19 cellular contexts compared by ENCODE assay signal in genomic region chr2:216672996-216673395, GRCh38. TPM values are rescaled to one million over a fixed set of nuclear protein-coding genes. Genes with fewer than 3 reads are reported as not detected.
"Had no signal": no experiment of that assay in that cellular context is flagged by ENCODE, and none has a peak within 500 bp of the region (broad histone marks: within the 10 kb centered on the region; RNA-seq: fewer than 3 reads in every experiment).

No MANE protein-coding gene starts in this region.

- H3K36me3 ChIP-seq: breast epithelium, prostate gland had no signal

- H3K4me1 Mint-ChIP-seq: activated T-helper 17 cell treated with anti-CD3 and anti-CD28 coated beads, Interleukin-2, amount 50 U/mL, for 72 hours; stimulated activated naive B cell treated with anti-CD40 and anti-IgM and Interleukin-4, amounts not matched to agents 10 μg/mL and 1 μg/mL and 100 μg/mL, for 72 hours; T-cell had no signal

- H3K4me1 ChIP-seq: breast epithelium, foreskin keratinocyte, lower lobe of right lung, prostate gland, upper lobe of left lung had no signal

- DNase-seq: activated CD4-positive, CD25-positive, alpha-beta regulatory T cell treated with anti-CD3 and anti-CD28 coated beads, Interleukin-2, amount 50 U/mL, for 72 hours; activated naive CD4-positive, alpha-beta T cell treated with Interleukin-2 at 50 U/mL for 16 hours; anterior cingulate cortex; effector memory CD4-positive, alpha-beta T cell; foreskin keratinocyte; head of caudate nucleus; left colon; lower lobe of right lung; midbrain; SK-N-SH; stimulated activated naive B cell treated with anti-CD40 and anti-IgM and Interleukin-4, amounts not matched to agents 10 μg/mL and 1 μg/mL and 100 μg/mL, for 72 hours; T-cell; T-helper 9 cell; upper lobe of left lung had no signal

- H3K9me3 ChIP-seq: breast epithelium, lower lobe of right lung, prostate gland, SK-N-SH, upper lobe of left lung had no signal

- H3K36me3 Mint-ChIP-seq: stimulated activated naive B cell treated with anti-CD40 and anti-IgM and Interleukin-4, amounts not matched to agents 10 μg/mL and 1 μg/mL and 100 μg/mL, for 72 hours; T-cell had no signal

- H3K4me3 Mint-ChIP-seq: activated T-helper 17 cell treated with anti-CD3 and anti-CD28 coated beads, Interleukin-2, amount 50 U/mL, for 72 hours; dendritic cell treated with granulocyte-macrophage colony-stimulating factor and Interleukin-4, amounts not matched to agents 40 ng/mL and 50 ng/mL, for 4 days; stimulated activated naive B cell treated with anti-CD40 and anti-IgM and Interleukin-4, amounts not matched to agents 10 μg/mL and 1 μg/mL and 100 μg/mL, for 72 hours; T-cell had no signal

- H3K27ac Mint-ChIP-seq: activated T-helper 17 cell treated with anti-CD3 and anti-CD28 coated beads, Interleukin-2, amount 50 U/mL, for 72 hours; dendritic cell treated with granulocyte-macrophage colony-stimulating factor and Interleukin-4, amounts not matched to agents 40 ng/mL and 50 ng/mL, for 4 days; stimulated activated naive B cell treated with anti-CD40 and anti-IgM and Interleukin-4, amounts not matched to agents 10 μg/mL and 1 μg/mL and 100 μg/mL, for 72 hours; T-cell had no signal

- H3K9ac ChIP-seq: SK-N-SH had no signal

- H3K27me3 ChIP-seq: breast epithelium, upper lobe of left lung had no signal

- H3K4me3 ChIP-seq: breast epithelium, lower lobe of right lung, prostate gland, upper lobe of left lung had no signal

- H3K9me3 Mint-ChIP-seq: activated T-helper 17 cell treated with anti-CD3 and anti-CD28 coated beads, Interleukin-2, amount 50 U/mL, for 72 hours; dendritic cell treated with granulocyte-macrophage colony-stimulating factor and Interleukin-4, amounts not matched to agents 40 ng/mL and 50 ng/mL, for 4 days; stimulated activated naive B cell treated with anti-CD40 and anti-IgM and Interleukin-4, amounts not matched to agents 10 μg/mL and 1 μg/mL and 100 μg/mL, for 72 hours; T-cell had no signal

- H3K27ac ChIP-seq: breast epithelium, foreskin keratinocyte, lower lobe of right lung, prostate gland, upper lobe of left lung had no signal

RNA-seq across cellular contexts. Expression of gene IGFBP5, which starts 22.4 kb away (rescaled TPM):
- total RNA-seq: activated CD8-positive, alpha-beta memory T cell treated with anti-CD3 and anti-CD28 coated beads for 36 hours; activated T-helper 17 cell treated with anti-CD3 and anti-CD28 coated beads, Interleukin-2, amount 50 U/mL, for 72 hours had no signal
